Comparison of ENCODE assay signal across 25 cellular contexts in genomic region chr16:13634921-13635320, GRCh38.
"Had no signal": no experiment of that assay in that cellular context is flagged by ENCODE, and none has a peak within 500 bp of the region (broad histone marks: within the 10 kb centered on the region; RNA-seq: fewer than 3 reads in every experiment).

No MANE protein-coding gene starts in this region.

- FAIRE-seq: islet of Langerhans had no signal

- DNase-seq: cortex of kidney; effector memory CD8-positive, alpha-beta T cell; foreskin keratinocyte; glutamatergic neuron; heart right ventricle; hippocampal formation; kidney glomerular epithelial cell; mucosa of descending colon; naive B cell; right cardiac atrium; sigmoid colon; stimulated activated CD4-positive, alpha-beta T cell treated with anti-CD3 and anti-CD28 coated beads, Interleukin-2, amount 100 ng/mL, for 24 hours; stimulated activated CD4-positive, alpha-beta T cell treated with anti-CD3 and anti-CD28 coated beads, Interleukin-4, amount 100 ng/mL, for 24 hours; stimulated activated naive CD4-positive, alpha-beta T cell treated with Interleukin-2 at 50 U/mL for 16 hours; stomach; thyroid gland; trophoblast cell had no signal

- H3K4me3 ChIP-seq: gastroesophageal sphincter, heart right ventricle, lung, mucosa of descending colon, prostate gland, sigmoid colon, stomach, thyroid gland, vagina had no signal

- ATAC-seq: effector memory CD8-positive, alpha-beta T cell; esophagus mucosa; foreskin keratinocyte; gastroesophageal sphincter; heart right ventricle; left lobe of liver; mucosa of descending colon; right cardiac atrium; stimulated activated effector memory CD8-positive, alpha-beta T cell treated with anti-CD3 and anti-CD28 coated beads, Interleukin-12 subunit alpha, Interleukin-12 subunit beta, amount 100 ng/mL, for 72 hours had no signal
